Comparison of ENCODE assay signal across 1 cellular context in the genomic region with DNA sequence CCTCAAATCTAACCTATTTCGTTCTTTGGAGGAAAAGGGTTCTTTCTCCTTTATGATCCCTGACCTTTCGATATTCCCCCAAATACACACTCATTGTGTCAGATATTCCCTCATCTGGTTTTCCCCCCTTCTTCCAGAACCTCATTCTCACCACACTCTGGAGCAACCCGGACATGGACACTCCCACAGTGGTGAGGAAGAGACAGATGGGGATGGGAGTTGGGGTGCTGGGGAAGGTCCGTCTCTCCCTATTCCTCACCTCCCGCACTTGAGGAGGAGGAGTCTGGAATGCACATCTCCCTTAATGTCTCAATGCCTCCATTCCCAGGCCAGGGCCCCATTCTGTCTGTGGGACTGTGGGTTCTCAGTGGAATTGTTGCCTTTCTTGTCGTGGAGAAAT.
TF ChIP-seq lines count a peak whose summit lies in the region.

No MANE protein-coding gene starts in this region.

TF ChIP-seq in HepG2, 621 proteins besides CTCF, POLR2A, EP300 and RAD21:
- TF ChIP-seq ZNF547 (CRISPR knock-in tag; IDR thresholded peaks at IDR 0.05) (0 out of 2 replicates have a peak, but pooled peaks have one; percentile 52), ZFP82 (CRISPR knock-in tag; IDR thresholded peaks at IDR 0.05; ENCODE audit: borderline replicate concordance) (no peak), FUBP1 (CRISPR knock-in tag; IDR thresholded peaks at IDR 0.05; ENCODE audit: borderline replicate concordance) (0 out of 2 replicates have a peak, but pooled peaks have one; percentile 17), ZNF879 (CRISPR knock-in tag; IDR thresholded peaks at IDR 0.05) (no peak), MEIS1 (CRISPR knock-in tag; IDR thresholded peaks at IDR 0.05; ENCODE audit: borderline replicate concordance) (0 out of 2 replicates have a peak, but pooled peaks have one; percentile 46), ZNF598 (CRISPR knock-in tag; IDR thresholded peaks at IDR 0.05; ENCODE audit: borderline replicate concordance) (peak; percentile 37; the same call in 1 of the 2 replicates)
- TF ChIP-seq, protein P1, sequence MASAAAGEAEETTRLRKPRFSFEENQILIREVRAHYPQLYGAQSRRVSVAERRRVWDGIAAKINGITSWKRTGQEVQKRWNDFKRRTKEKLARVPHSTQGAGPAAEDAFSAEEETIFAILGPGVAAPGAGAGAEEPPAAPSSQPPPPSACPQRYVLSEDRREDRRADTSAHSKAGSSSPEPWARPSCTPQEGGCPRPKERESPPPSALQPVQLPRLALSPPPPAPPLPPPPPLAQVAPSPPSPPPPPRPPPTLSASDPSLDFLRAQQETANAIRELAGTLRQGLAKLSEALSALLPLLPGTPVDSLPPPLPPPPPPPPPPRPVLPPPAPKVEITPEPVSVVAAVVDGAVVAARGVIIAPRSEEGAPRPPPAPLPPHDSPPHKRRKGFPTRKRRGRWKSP (CRISPR knock-in tag; IDR thresholded peaks at IDR 0.05), result 0 out of 2 replicates have a peak, but pooled peaks have one; percentile 2
TF ChIP-seq in HepG2: peak in this region for 5.
